In genomic region chr2:223957092-223957851, GRCh38 we compare ENCODE assay signal across 8 cellular contexts. TPM values are rescaled to one million over a fixed set of nuclear protein-coding genes. Genes with fewer than 3 reads are reported as not detected.
DNase-seq lines count a peak whose midpoint lies in the region; TF ChIP-seq lines count a peak whose summit lies in the region.

MRPL44 (plus strand) TSS chr2:223957463; CDS start chr2:223957473, 10 bp downstream.

- no peaks in the 10 kb centered on the region for H3K27me3 ChIP-seq in neuron (ENCODE audit: insufficient read depth, low read length)

- H3K36me3 ChIP-seq in HEK293 (ENCODE audit: control insufficient read depth in 2 of 2, insufficient read depth in 1 of 2, low read length in 2 of 2) (peaks cover 13 to 30% of the 10 kb centered on the region in 2 experiments), neuron (ENCODE audit: insufficient read depth, low read length) (peaks cover 27% of the 10 kb centered on the region)

- H3K4me1 ChIP-seq in HEK293 (ENCODE audit: control insufficient read depth, insufficient read depth, low read length) (peaks cover 16% of the 10 kb centered on the region), neuron (ENCODE audit: insufficient read depth, low read length) (peaks cover 42% of the 10 kb centered on the region)

- CTCF ChIA-PET in HEK293 (lab: Yijun Ruan, JAX) = interaction anchor here (0.7 to 1.7 kb wide), 4 partner anchors 13 to 281 kb away, joined by 3 to 7 read pairs (median 6); no protein-coding TSS in a partner anchor

- peak within 1 kb of the TSS; percentile 61 for H3K4me3 ChIP-seq in HEK293 (ENCODE audit: low read depth, low read length)
- H3K4me3 ChIP-seq in neuron (ENCODE audit: low read length) = peak within 1 kb of the TSS; percentile 92

- H2AFZ ChIP-seq in neuron (ENCODE audit: low read depth, low read length) = peak within 1 kb of the TSS; percentile 68

- H3K9me3 ChIP-seq in HEK293 (ENCODE audit: control insufficient read depth, insufficient read depth, low read depth, low read length) (no peaks in the 10 kb centered on the region), neuron (ENCODE audit: low read length) (no peaks in the 10 kb centered on the region)

- POLR2A ChIA-PET in HEK293 (lab: Yijun Ruan, JAX) = interaction anchor here (0.5 kb wide), 1 partner anchor 355 kb away, joined by 3 read pairs; the partner anchor contains the start of gene SCG2

- DNase-seq in GDM1 (lab: John Stamatoyannopoulos, UW) (peak; percentile 93), MV-4-11 (lab: John Stamatoyannopoulos, UW) (peak; percentile 97), SK-MEL-5 (ENCODE audit: low read depth, low spot score) (peak; percentile 93), foreskin melanocyte (peak; percentile 91)
- peak; percentile 98 for DNase-seq in activated naive CD4-positive, alpha-beta T cell treated with Interleukin-2 at 50 U/mL for 16 hours

- in situ Hi-C loops in SK-MEL-5 (cut with HindIII; ENCODE audit: low pct_unique_long_range_greater_than_20kb, low sequenced_read_pairs) = no loop called here

- H3K27ac ChIP-seq in HEK293 (ENCODE audit: extremely low read depth, low read depth, low read length) = peak within 1 kb of the TSS; percentile 50; the same call in 1 of the 2 replicates

- peak; percentile 78 for TF ChIP-seq CTCF in HEK293 (tag by site-specific recombination; IDR thresholded peaks at IDR 0.05)
- TF ChIP-seq CTCF in subcutaneous adipose tissue (IDR thresholded peaks at IDR 0.05; ENCODE audit: low read depth) = no peak

TF ChIP-seq in HEK293, 187 proteins besides CTCF, POLR2A, EP300 and RAD21 (continues in another document):
- TF ChIP-seq BCL11A (tag by site-specific recombination; IDR thresholded peaks at IDR 0.05; ENCODE audit: low read depth) (no peak), KLF10 (tag by site-specific recombination; IDR thresholded peaks at IDR 0.05) (peak; percentile 52; the same call in 1 of the 2 replicates), ZNF280C (tag by site-specific recombination; IDR thresholded peaks at IDR 0.05) (no peak), ZBTB20 (tag by site-specific recombination; IDR thresholded peaks at IDR 0.05) (peak; percentile 72; the same call in 1 of the 2 replicates), ZNF354C (tag by site-specific recombination; IDR thresholded peaks at IDR 0.05; ENCODE audit: borderline replicate concordance, low read depth) (no peak), ZNF335 (tag by site-specific recombination; conservative IDR thresholded peaks at IDR 0.05) (peak; percentile 84), ZNF121 (tag by site-specific recombination; IDR thresholded peaks at IDR 0.05) (0 out of 2 replicates have a peak, but pooled peaks have one; percentile 8), KLF9 (tag by site-specific recombination; IDR thresholded peaks at IDR 0.05; ENCODE audit: low read depth) (peak; percentile 50; the same call in 1 of the 2 replicates), ZNF670 (tag by site-specific recombination; IDR thresholded peaks at IDR 0.05; ENCODE audit: low read depth) (no peak), ZBTB1 (tag by site-specific recombination; IDR thresholded peaks at IDR 0.05) (0 out of 2 replicates have a peak, but pooled peaks have one; percentile 9), IKZF3 (tag by site-specific recombination; IDR thresholded peaks at IDR 0.05) (no peak), ZNF600 (tag by site-specific recombination; IDR thresholded peaks at IDR 0.05) (peak; percentile 70), FEZF1 (tag by site-specific recombination; IDR thresholded peaks at IDR 0.05) (no peak), ZNF548 (tag by site-specific recombination; IDR thresholded peaks at IDR 0.05) (no peak), ZNF10 (tag by site-specific recombination; IDR thresholded peaks at IDR 0.05) (0 out of 2 replicates have a peak, but pooled peaks have one; percentile 16), SP3 (tag by site-specific recombination; IDR thresholded peaks at IDR 0.05) (peak; percentile 86), ZNF266 (tag by site-specific recombination; IDR thresholded peaks at IDR 0.05; ENCODE audit: low read depth) (no peak), ZNF529 (tag by site-specific recombination; IDR thresholded peaks at IDR 0.05; ENCODE audit: insufficient replicate concordance) (no peak), ZNF530 (tag by site-specific recombination; IDR thresholded peaks at IDR 0.05; ENCODE audit: low read depth) (no peak), ZFP3 (tag by site-specific recombination; IDR thresholded peaks at IDR 0.05; ENCODE audit: low read depth) (no peak), ZNF366 (tag by site-specific recombination; conservative IDR thresholded peaks at IDR 0.05) (peak; percentile 77), PRDM1 (tag by site-specific recombination; IDR thresholded peaks at IDR 0.05) (peak; percentile 95), KLF7 (tag by site-specific recombination; IDR thresholded peaks at IDR 0.05; ENCODE audit: borderline replicate concordance) (peak; percentile 89), ZNF473 (tag by site-specific recombination; IDR thresholded peaks at IDR 0.05) (no peak), ZNF394 (tag by site-specific recombination; IDR thresholded peaks at IDR 0.05; ENCODE audit: borderline replicate concordance) (peak; percentile 77; the same call in 1 of the 2 replicates), ZNF239 (tag by site-specific recombination; IDR thresholded peaks at IDR 0.05) (peak; percentile 81; the same call in 1 of the 2 replicates), ZNF223 (tag by site-specific recombination; IDR thresholded peaks at IDR 0.05) (no peak), YY1 (tag by site-specific recombination; IDR thresholded peaks at IDR 0.05) (peak; percentile 99)
- TF ChIP-seq, protein P1, sequence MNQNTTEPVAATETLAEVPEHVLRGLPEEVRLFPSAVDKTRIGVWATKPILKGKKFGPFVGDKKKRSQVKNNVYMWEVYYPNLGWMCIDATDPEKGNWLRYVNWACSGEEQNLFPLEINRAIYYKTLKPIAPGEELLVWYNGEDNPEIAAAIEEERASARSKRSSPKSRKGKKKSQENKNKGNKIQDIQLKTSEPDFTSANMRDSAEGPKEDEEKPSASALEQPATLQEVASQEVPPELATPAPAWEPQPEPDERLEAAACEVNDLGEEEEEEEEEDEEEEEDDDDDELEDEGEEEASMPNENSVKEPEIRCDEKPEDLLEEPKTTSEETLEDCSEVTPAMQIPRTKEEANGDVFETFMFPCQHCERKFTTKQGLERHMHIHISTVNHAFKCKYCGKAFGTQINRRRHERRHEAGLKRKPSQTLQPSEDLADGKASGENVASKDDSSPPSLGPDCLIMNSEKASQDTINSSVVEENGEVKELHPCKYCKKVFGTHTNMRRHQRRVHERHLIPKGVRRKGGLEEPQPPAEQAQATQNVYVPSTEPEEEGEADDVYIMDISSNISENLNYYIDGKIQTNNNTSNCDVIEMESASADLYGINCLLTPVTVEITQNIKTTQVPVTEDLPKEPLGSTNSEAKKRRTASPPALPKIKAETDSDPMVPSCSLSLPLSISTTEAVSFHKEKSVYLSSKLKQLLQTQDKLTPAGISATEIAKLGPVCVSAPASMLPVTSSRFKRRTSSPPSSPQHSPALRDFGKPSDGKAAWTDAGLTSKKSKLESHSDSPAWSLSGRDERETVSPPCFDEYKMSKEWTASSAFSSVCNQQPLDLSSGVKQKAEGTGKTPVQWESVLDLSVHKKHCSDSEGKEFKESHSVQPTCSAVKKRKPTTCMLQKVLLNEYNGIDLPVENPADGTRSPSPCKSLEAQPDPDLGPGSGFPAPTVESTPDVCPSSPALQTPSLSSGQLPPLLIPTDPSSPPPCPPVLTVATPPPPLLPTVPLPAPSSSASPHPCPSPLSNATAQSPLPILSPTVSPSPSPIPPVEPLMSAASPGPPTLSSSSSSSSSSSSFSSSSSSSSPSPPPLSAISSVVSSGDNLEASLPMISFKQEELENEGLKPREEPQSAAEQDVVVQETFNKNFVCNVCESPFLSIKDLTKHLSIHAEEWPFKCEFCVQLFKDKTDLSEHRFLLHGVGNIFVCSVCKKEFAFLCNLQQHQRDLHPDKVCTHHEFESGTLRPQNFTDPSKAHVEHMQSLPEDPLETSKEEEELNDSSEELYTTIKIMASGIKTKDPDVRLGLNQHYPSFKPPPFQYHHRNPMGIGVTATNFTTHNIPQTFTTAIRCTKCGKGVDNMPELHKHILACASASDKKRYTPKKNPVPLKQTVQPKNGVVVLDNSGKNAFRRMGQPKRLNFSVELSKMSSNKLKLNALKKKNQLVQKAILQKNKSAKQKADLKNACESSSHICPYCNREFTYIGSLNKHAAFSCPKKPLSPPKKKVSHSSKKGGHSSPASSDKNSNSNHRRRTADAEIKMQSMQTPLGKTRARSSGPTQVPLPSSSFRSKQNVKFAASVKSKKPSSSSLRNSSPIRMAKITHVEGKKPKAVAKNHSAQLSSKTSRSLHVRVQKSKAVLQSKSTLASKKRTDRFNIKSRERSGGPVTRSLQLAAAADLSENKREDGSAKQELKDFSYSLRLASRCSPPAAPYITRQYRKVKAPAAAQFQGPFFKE (tag by site-specific recombination; IDR thresholded peaks at IDR 0.05; ENCODE audit: borderline replicate concordance) = no peak

RNA-seq across cellular contexts. Expression of gene MRPL44, which starts in this region (rescaled TPM):
- total RNA-seq in SK-MEL-5 (2014; rRNA removed; shearing (Covaris generic)) = 92.5 and 92.8 TPM in 2 replicates
- polyA plus RNA-seq in SK-MEL-5 (2015; cell fraction: cytosol; rRNA removed) = 69.1 and 70.4 TPM in 2 replicates
- 22.3 and 24.1 TPM in 2 replicates for polyA plus RNA-seq in SK-MEL-5 (2015; cell fraction: nucleus; rRNA removed)
- 10 to 100 TPM; 21.8 to 30.4 (median 22.6) TPM for total RNA-seq in subcutaneous adipose tissue

Comparison
In these comparisons a context has a peak if more than half of its experiments do, and no peak if none do; other contexts are left out.
1. Peak in every context shown above with its lines: DNase-seq, H3K4me3 ChIP-seq and H3K27ac ChIP-seq.